1 cellular context compared by ENCODE assay signal in genomic region chr16:75433732-75434413, GRCh38.
A peak's percentile ranks its signal among the peaks of the same experiment; 100 is the strongest.
TF ChIP-seq lines count a peak whose summit lies in the region.

No MANE protein-coding gene starts in this region.

TF ChIP-seq in HepG2, 621 proteins besides CTCF, POLR2A, EP300 and RAD21 (continued from another document):
- TF ChIP-seq, protein P1, sequence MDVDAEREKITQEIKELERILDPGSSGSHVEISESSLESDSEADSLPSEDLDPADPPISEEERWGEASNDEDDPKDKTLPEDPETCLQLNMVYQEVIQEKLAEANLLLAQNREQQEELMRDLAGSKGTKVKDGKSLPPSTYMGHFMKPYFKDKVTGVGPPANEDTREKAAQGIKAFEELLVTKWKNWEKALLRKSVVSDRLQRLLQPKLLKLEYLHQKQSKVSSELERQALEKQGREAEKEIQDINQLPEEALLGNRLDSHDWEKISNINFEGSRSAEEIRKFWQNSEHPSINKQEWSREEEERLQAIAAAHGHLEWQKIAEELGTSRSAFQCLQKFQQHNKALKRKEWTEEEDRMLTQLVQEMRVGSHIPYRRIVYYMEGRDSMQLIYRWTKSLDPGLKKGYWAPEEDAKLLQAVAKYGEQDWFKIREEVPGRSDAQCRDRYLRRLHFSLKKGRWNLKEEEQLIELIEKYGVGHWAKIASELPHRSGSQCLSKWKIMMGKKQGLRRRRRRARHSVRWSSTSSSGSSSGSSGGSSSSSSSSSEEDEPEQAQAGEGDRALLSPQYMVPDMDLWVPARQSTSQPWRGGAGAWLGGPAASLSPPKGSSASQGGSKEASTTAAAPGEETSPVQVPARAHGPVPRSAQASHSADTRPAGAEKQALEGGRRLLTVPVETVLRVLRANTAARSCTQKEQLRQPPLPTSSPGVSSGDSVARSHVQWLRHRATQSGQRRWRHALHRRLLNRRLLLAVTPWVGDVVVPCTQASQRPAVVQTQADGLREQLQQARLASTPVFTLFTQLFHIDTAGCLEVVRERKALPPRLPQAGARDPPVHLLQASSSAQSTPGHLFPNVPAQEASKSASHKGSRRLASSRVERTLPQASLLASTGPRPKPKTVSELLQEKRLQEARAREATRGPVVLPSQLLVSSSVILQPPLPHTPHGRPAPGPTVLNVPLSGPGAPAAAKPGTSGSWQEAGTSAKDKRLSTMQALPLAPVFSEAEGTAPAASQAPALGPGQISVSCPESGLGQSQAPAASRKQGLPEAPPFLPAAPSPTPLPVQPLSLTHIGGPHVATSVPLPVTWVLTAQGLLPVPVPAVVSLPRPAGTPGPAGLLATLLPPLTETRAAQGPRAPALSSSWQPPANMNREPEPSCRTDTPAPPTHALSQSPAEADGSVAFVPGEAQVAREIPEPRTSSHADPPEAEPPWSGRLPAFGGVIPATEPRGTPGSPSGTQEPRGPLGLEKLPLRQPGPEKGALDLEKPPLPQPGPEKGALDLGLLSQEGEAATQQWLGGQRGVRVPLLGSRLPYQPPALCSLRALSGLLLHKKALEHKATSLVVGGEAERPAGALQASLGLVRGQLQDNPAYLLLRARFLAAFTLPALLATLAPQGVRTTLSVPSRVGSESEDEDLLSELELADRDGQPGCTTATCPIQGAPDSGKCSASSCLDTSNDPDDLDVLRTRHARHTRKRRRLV (CRISPR knock-in tag; IDR thresholded peaks at IDR 0.05) = peak; percentile 38; the same call in 1 of the 2 replicates
- TF ChIP-seq, protein P2, sequence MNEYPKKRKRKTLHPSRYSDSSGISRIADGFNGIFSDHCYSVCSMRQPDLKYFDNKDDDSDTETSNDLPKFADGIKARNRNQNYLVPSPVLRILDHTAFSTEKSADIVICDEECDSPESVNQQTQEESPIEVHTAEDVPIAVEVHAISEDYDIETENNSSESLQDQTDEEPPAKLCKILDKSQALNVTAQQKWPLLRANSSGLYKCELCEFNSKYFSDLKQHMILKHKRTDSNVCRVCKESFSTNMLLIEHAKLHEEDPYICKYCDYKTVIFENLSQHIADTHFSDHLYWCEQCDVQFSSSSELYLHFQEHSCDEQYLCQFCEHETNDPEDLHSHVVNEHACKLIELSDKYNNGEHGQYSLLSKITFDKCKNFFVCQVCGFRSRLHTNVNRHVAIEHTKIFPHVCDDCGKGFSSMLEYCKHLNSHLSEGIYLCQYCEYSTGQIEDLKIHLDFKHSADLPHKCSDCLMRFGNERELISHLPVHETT (CRISPR knock-in tag; conservative IDR thresholded peaks at IDR 0.05) = 0 out of 2 replicates have a peak, but pooled peaks have one; percentile 20
- TF ChIP-seq ZNF30 (CRISPR knock-in tag; IDR thresholded peaks at IDR 0.05) = no peak
- TF ChIP-seq, protein P3, sequence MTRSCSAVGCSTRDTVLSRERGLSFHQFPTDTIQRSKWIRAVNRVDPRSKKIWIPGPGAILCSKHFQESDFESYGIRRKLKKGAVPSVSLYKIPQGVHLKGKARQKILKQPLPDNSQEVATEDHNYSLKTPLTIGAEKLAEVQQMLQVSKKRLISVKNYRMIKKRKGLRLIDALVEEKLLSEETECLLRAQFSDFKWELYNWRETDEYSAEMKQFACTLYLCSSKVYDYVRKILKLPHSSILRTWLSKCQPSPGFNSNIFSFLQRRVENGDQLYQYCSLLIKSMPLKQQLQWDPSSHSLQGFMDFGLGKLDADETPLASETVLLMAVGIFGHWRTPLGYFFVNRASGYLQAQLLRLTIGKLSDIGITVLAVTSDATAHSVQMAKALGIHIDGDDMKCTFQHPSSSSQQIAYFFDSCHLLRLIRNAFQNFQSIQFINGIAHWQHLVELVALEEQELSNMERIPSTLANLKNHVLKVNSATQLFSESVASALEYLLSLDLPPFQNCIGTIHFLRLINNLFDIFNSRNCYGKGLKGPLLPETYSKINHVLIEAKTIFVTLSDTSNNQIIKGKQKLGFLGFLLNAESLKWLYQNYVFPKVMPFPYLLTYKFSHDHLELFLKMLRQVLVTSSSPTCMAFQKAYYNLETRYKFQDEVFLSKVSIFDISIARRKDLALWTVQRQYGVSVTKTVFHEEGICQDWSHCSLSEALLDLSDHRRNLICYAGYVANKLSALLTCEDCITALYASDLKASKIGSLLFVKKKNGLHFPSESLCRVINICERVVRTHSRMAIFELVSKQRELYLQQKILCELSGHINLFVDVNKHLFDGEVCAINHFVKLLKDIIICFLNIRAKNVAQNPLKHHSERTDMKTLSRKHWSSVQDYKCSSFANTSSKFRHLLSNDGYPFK (CRISPR knock-in tag; IDR thresholded peaks at IDR 0.05; ENCODE audit: borderline replicate concordance) = no peak
- TF ChIP-seq RERE (CRISPR knock-in tag; IDR thresholded peaks at IDR 0.05; ENCODE audit: low read depth) = no peak
- no peak for TF ChIP-seq U2AF2 (IDR thresholded peaks at IDR 0.05; ENCODE audit: low read depth, low read length)
- no peak for TF ChIP-seq ZNF784 (CRISPR knock-in tag; IDR thresholded peaks at IDR 0.05; ENCODE audit: borderline replicate concordance)
- TF ChIP-seq, protein P4, sequence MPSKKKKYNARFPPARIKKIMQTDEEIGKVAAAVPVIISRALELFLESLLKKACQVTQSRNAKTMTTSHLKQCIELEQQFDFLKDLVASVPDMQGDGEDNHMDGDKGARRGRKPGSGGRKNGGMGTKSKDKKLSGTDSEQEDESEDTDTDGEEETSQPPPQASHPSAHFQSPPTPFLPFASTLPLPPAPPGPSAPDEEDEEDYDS (CRISPR knock-in tag; IDR thresholded peaks at IDR 0.05) = no peak; the same call in 1 of the 2 replicates
- TF ChIP-seq ZNF17 (CRISPR knock-in tag; IDR thresholded peaks at IDR 0.05) = no peak
- TF ChIP-seq ZZZ3 (CRISPR knock-in tag; IDR thresholded peaks at IDR 0.05; ENCODE audit: borderline replicate concordance) = peak; percentile 86; the same call in 1 of the 2 replicates
- TF ChIP-seq SNAPC5 (CRISPR knock-in tag; IDR thresholded peaks at IDR 0.05; ENCODE audit: borderline replicate concordance) = no peak
- TF ChIP-seq DMAP1 (CRISPR knock-in tag; IDR thresholded peaks at IDR 0.05) = no peak; the same call in 1 of the 2 replicates
- no peak for TF ChIP-seq HDAC6 (IDR thresholded peaks at IDR 0.05; ENCODE audit: low read depth, low read length)
- TF ChIP-seq ZNF326 (CRISPR knock-in tag; IDR thresholded peaks at IDR 0.05; ENCODE audit: borderline replicate concordance) = no peak; the same call in 1 of the 2 replicates
- TF ChIP-seq ZNF777 (CRISPR knock-in tag; IDR thresholded peaks at IDR 0.05) = no peak
- TF ChIP-seq SP1 (IDR thresholded peaks at IDR 0.05) = no peak
- no peak for TF ChIP-seq SP1 (CRISPR knock-in tag; IDR thresholded peaks at IDR 0.05)
- no peak for TF ChIP-seq TRIM22 (IDR thresholded peaks at IDR 0.05)
- TF ChIP-seq TCF12 (IDR thresholded peaks at IDR 0.05) = no peak
- TF ChIP-seq TCF12 (CRISPR knock-in tag; IDR thresholded peaks at IDR 0.05) = no peak
- TF ChIP-seq HNRNPK (IDR thresholded peaks at IDR 0.05; ENCODE audit: low read depth, low read length, poor library complexity, severe bottlenecking) = no peak
- TF ChIP-seq, protein P5, sequence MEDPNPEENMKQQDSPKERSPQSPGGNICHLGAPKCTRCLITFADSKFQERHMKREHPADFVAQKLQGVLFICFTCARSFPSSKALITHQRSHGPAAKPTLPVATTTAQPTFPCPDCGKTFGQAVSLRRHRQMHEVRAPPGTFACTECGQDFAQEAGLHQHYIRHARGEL (CRISPR knock-in tag; IDR thresholded peaks at IDR 0.05) = peak; percentile 72; the same call in 1 of the 2 replicates
- peak; percentile 15; the same call in 1 of the 2 replicates for TF ChIP-seq PITX1 (CRISPR knock-in tag; IDR thresholded peaks at IDR 0.05)
- TF ChIP-seq, protein P6, sequence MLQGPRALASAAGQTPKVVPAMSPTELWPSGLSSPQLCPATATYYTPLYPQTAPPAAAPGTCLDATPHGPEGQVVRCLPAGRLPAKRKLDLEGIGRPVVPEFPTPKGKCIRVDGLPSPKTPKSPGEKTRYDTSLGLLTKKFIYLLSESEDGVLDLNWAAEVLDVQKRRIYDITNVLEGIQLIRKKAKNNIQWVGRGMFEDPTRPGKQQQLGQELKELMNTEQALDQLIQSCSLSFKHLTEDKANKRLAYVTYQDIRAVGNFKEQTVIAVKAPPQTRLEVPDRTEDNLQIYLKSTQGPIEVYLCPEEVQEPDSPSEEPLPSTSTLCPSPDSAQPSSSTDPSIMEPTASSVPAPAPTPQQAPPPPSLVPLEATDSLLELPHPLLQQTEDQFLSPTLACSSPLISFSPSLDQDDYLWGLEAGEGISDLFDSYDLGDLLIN (CRISPR knock-in tag; IDR thresholded peaks at IDR 0.05; ENCODE audit: borderline replicate concordance) = no peak
- TF ChIP-seq, protein P7, sequence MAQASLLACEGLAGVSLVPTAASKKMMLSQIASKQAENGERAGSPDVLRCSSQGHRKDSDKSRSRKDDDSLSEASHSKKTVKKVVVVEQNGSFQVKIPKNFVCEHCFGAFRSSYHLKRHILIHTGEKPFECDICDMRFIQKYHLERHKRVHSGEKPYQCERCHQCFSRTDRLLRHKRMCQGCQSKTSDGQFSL (CRISPR knock-in tag; IDR thresholded peaks at IDR 0.05) = no peak
- no peak for TF ChIP-seq ZNF879 (CRISPR knock-in tag; IDR thresholded peaks at IDR 0.05)
- TF ChIP-seq POLR2G (IDR thresholded peaks at IDR 0.05; ENCODE audit: low read depth, low read length) = no peak
- TF ChIP-seq ZBTB34 (CRISPR knock-in tag; IDR thresholded peaks at IDR 0.05) = no peak
- TF ChIP-seq, protein P8, sequence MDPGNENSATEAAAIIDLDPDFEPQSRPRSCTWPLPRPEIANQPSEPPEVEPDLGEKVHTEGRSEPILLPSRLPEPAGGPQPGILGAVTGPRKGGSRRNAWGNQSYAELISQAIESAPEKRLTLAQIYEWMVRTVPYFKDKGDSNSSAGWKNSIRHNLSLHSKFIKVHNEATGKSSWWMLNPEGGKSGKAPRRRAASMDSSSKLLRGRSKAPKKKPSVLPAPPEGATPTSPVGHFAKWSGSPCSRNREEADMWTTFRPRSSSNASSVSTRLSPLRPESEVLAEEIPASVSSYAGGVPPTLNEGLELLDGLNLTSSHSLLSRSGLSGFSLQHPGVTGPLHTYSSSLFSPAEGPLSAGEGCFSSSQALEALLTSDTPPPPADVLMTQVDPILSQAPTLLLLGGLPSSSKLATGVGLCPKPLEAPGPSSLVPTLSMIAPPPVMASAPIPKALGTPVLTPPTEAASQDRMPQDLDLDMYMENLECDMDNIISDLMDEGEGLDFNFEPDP (CRISPR knock-in tag; conservative IDR thresholded peaks at IDR 0.05) = no peak
- TF ChIP-seq FOXK2 (IDR thresholded peaks at IDR 0.05) = 0 out of 2 replicates have a peak, but pooled peaks have one; percentile 29
- TF ChIP-seq SMAD3 (CRISPR knock-in tag; IDR thresholded peaks at IDR 0.05) = no peak
- no peak for TF ChIP-seq ZBTB7A (CRISPR knock-in tag; IDR thresholded peaks at IDR 0.05)
- TF ChIP-seq SNAPC2 (CRISPR knock-in tag; IDR thresholded peaks at IDR 0.05) = no peak
- no peak; the same call in 1 of the 2 replicates for TF ChIP-seq HOXA5 (CRISPR knock-in tag; IDR thresholded peaks at IDR 0.05)
- TF ChIP-seq EZH2 (conservative IDR thresholded peaks at IDR 0.05; ENCODE audit: low read depth, low read length) = no peak
